10 cellular contexts compared by ENCODE assay signal in genomic region chr1:1629430-1630190, GRCh38. TPM values are rescaled to one million over a fixed set of nuclear protein-coding genes. Genes with fewer than 3 reads are reported as not detected.
DNase-seq lines count a peak whose midpoint lies in the region; ATAC-seq and TF ChIP-seq lines count a peak whose summit lies in the region.
"Had no signal": no experiment of that assay in that cellular context is flagged by ENCODE, and none has a peak within 500 bp of the region (broad histone marks: within the 10 kb centered on the region; RNA-seq: fewer than 3 reads in every experiment).

No MANE protein-coding gene starts in this region.

- peak; percentile 42 for DNase-seq in SK-N-SH
- peak in 3 of 4 experiments; percentile 49 to 78 (median 74) for DNase-seq in activated naive CD4-positive, alpha-beta T cell (lab: John Stamatoyannopoulos, UW)
- DNase-seq in neuronal stem cell (ENCODE audit: low spot score), result no peak
- peak; percentile 72 to 76 for DNase-seq in aorta
- DNase-seq in hypothalamus (lab: John Stamatoyannopoulos, UW), result no peak

- POLR2A ChIA-PET in SK-N-SH (lab: Yijun Ruan, JAX), result no interaction called here

- no peak overlapping the region for H2BK12ac ChIP-seq in neuronal stem cell (ENCODE audit: low read length)

- H3F3A ChIP-seq in SK-N-SH (replicated peaks; ENCODE audit: insufficient read depth), result no peaks in the 10 kb centered on the region

- H3K4me3 ChIP-seq in SK-N-SH (ENCODE audit: low read depth in 2 of 2, low read length in 1 of 2) (no peak overlapping the region), neuronal stem cell (ENCODE audit: low read length in 2 of 2) (no peak overlapping the region), aorta (ENCODE audit: low read length in 2 of 2) (no peak overlapping the region)
- H3K4me3 ChIP-seq: A549 had no signal

- no peak overlapping the region for H4K91ac ChIP-seq in neuronal stem cell (ENCODE audit: low read depth, low read length, poor library complexity)

- CTCF ChIA-PET in SK-N-SH (lab: Yijun Ruan, JAX), result interaction anchor here (1.7 kb wide), 1 partner anchor 10 kb away, joined by 4 read pairs; no protein-coding TSS in a partner anchor

- no peak overlapping the region for H2BK120ac ChIP-seq in neuronal stem cell (ENCODE audit: low read depth, low read length)

- no peaks in the 10 kb centered on the region for H3K79me2 ChIP-seq in SK-N-SH (ENCODE audit: insufficient read depth)

- peak overlapping the region; percentile 17 for H4K8ac ChIP-seq in neuronal stem cell (ENCODE audit: low read depth, low read length)

- H4K20me1 ChIP-seq in SK-N-SH (ENCODE audit: insufficient read depth), result no peaks in the 10 kb centered on the region

- no peaks in the 10 kb centered on the region for H3K9me2 ChIP-seq in SK-N-SH

- peak overlapping the region; percentile 70 for H2AK5ac ChIP-seq in neuronal stem cell (ENCODE audit: low read depth, low read length)

- H3K36me3 ChIP-seq in SK-N-SH (replicated peaks in 1 of 2; ENCODE audit: control insufficient read depth in 1 of 2, insufficient read depth in 2 of 2, low read length in 1 of 2) (peaks cover 0 to 3% of the 10 kb centered on the region in 2 experiments), neuronal stem cell (replicated peaks in 1 of 2; ENCODE audit: control insufficient read depth in 2 of 2, insufficient read depth in 2 of 2, low read length in 2 of 2) (peaks cover 0 to 4% of the 10 kb centered on the region in 2 donors), aorta (ENCODE audit: control insufficient read depth in 1 of 2, insufficient read depth in 2 of 2, low read length in 1 of 2) (no peaks in the 10 kb centered on the region)
- H3K36me3 ChIP-seq: ovary had no signal

- no peak overlapping the region for H3K4ac ChIP-seq in neuronal stem cell (ENCODE audit: low read length)

- H3K23ac ChIP-seq in neuronal stem cell (ENCODE audit: low read depth, low read length, poor library complexity), result peak overlapping the region; percentile 85

- TF ChIP-seq RAD21 in SK-N-SH (IDR thresholded peaks at IDR 0.05; ENCODE audit: low read length), result no peak

- no peak overlapping the region for H3K4me2 ChIP-seq in SK-N-SH
- peak overlapping the region; percentile 14 for H3K4me2 ChIP-seq in neuronal stem cell (ENCODE audit: insufficient read depth, low read length, poor library complexity, severe bottlenecking)
- H3K4me2 ChIP-seq: A549 had no signal

- no peak overlapping the region for H2AFZ ChIP-seq in SK-N-SH (ENCODE audit: low read depth)
- no peak overlapping the region for H2AFZ ChIP-seq in neuronal stem cell (ENCODE audit: low read length)

- 97% methylated on average over 31 of the region's 48 CpGs for WGBS in SK-N-SH (ENCODE audit: low lambda C conversion rate)
- no CpG with 5 or more reads among the region's 48 CpGs for WGBS in neuronal stem cell (ENCODE audit: extremely low coverage in 2 of 2, insufficient read length in 2 of 2, insufficient replicate concordance in 1 of 2), 2 donors
- WGBS in aorta, 2 donors, result 76 to 81% methylated on average over 36 to 48 of the region's 48 CpGs

- intact Hi-C loops in aorta (cut with DNase I), result no loop called here

- H3K27ac ChIP-seq in SK-N-SH (ENCODE audit: low read depth in 2 of 2, low read length in 1 of 2), result no peak overlapping the region
- no peak overlapping the region for H3K27ac ChIP-seq in neuronal stem cell (replicated peaks; ENCODE audit: low read length)
- no peak overlapping the region for H3K27ac ChIP-seq in aorta (ENCODE audit: low read depth in 1 of 2, low read length in 2 of 2)
- H3K27ac ChIP-seq: A549 had no signal

- H3K14ac ChIP-seq in neuronal stem cell (ENCODE audit: low read length), result no peak overlapping the region

- no peak for ATAC-seq in SK-N-SH treated with all-trans-retinoic acid at 6 μM for 48 hours
- ATAC-seq in aorta (ENCODE audit: low FRiP score), result no peak
- ATAC-seq in HG02973 (IDR thresholded peaks at IDR 0.05; ENCODE audit: unreplicated experiment), result no peak
- no peak for ATAC-seq in GM18873 (IDR thresholded peaks at IDR 0.05; ENCODE audit: low FRiP score, unreplicated experiment)

- H3K9ac ChIP-seq in SK-N-SH (no peak overlapping the region), neuronal stem cell (ENCODE audit: low read depth, low read length, poor library complexity) (peak overlapping the region; percentile 44)

- TF ChIP-seq CTCF in SK-N-SH (IDR thresholded peaks at IDR 0.05), result no peak

- H3K18ac ChIP-seq in neuronal stem cell (ENCODE audit: low read length), result peak overlapping the region; percentile 83

- H3K27me3 ChIP-seq in SK-N-SH (ENCODE audit: insufficient read depth) (no peaks in the 10 kb centered on the region), neuronal stem cell (ENCODE audit: control insufficient read depth in 3 of 3, insufficient read depth in 3 of 3, low read depth in 1 of 3, low read length in 3 of 3) (peaks cover 0 to 39% (median 18%) of the 10 kb centered on the region in 3 experiments), aorta (ENCODE audit: control insufficient read depth in 1 of 2, insufficient read depth in 2 of 2, low read length in 1 of 2) (no peaks in the 10 kb centered on the region)
- H3K27me3 ChIP-seq: ovary had no signal

- H3K9me3 ChIP-seq in SK-N-SH, result no peaks in the 10 kb centered on the region
- no peaks in the 10 kb centered on the region for H3K9me3 ChIP-seq in neuronal stem cell (replicated peaks in 1 of 2; ENCODE audit: control insufficient read depth in 2 of 2, insufficient read depth in 1 of 2, low read depth in 1 of 2, low read length in 2 of 2)
- H3K9me3 ChIP-seq in aorta (ENCODE audit: control insufficient read depth, low read length), result no peaks in the 10 kb centered on the region
- H3K9me3 ChIP-seq: A549, ovary had no signal

- H3K4me1 ChIP-seq in SK-N-SH (ENCODE audit: control insufficient read depth in 1 of 2, insufficient read depth in 2 of 2, low read depth in 1 of 2, low read length in 1 of 2) (no peaks in the 10 kb centered on the region; a peak in 1 of 4 replicates), neuronal stem cell (ENCODE audit: control insufficient read depth in 2 of 2, insufficient read depth in 1 of 2, low read depth in 1 of 2, low read length in 2 of 2) (no peaks in the 10 kb centered on the region), aorta (ENCODE audit: control insufficient read depth in 1 of 2, insufficient read depth in 2 of 2, low read length in 2 of 2) (no peaks in the 10 kb centered on the region)
- H3K4me1 ChIP-seq: A549 had no signal

- H2BK15ac ChIP-seq in neuronal stem cell (ENCODE audit: low read length), result peak overlapping the region; percentile 75

- no peak for TF ChIP-seq EP300 in SK-N-SH (IDR thresholded peaks at IDR 0.05; ENCODE audit: borderline replicate concordance in 1 of 2, low read depth in 1 of 2, low read length in 1 of 2)

- H3K79me1 ChIP-seq in neuronal stem cell (ENCODE audit: low read depth, low read length), result peaks cover 3% of the 10 kb centered on the region

- no peak overlapping the region for H2BK5ac ChIP-seq in neuronal stem cell (ENCODE audit: low read length)

TF ChIP-seq in SK-N-SH, 30 proteins besides CTCF, POLR2A, EP300 and RAD21 (continues in another document):
- no peak for TF ChIP-seq NFIC (IDR thresholded peaks at IDR 0.05; ENCODE audit: borderline replicate concordance)
- no peak for TF ChIP-seq ELF1 (IDR thresholded peaks at IDR 0.05)

TF ChIP-seq in SK-N-SH treated with all-trans-retinoic acid at 6 μM for 48 hours, 23 proteins besides CTCF, POLR2A, EP300 and RAD21 (continues in another document):
- TF ChIP-seq CSDC2 (CRISPR knock-in tag; IDR thresholded peaks at IDR 0.05) (no peak), ZC3H10 (CRISPR knock-in tag; IDR thresholded peaks at IDR 0.05) (no peak), PPARA (CRISPR knock-in tag; IDR thresholded peaks at IDR 0.05; ENCODE audit: borderline replicate concordance) (no peak), TOX (CRISPR knock-in tag; IDR thresholded peaks at IDR 0.05; ENCODE audit: borderline replicate concordance) (no peak), ZNF70 (CRISPR knock-in tag; IDR thresholded peaks at IDR 0.05) (no peak), ESRRG (CRISPR knock-in tag; IDR thresholded peaks at IDR 0.05) (no peak), ZNF565 (CRISPR knock-in tag; conservative IDR thresholded peaks at IDR 0.05; ENCODE audit: low read depth) (no peak)

RNA-seq across cellular contexts. Expression of gene MMP23B, which starts 2.4 kb away (rescaled TPM):
- polyA plus RNA-seq in SK-N-SH (2012; rRNA removed) (0.96 and 1.2 TPM in 2 replicates), aorta (100 to 1,000 TPM in 1 of 2 donors, 10 to 100 TPM in 1; 41.2 to 120 TPM)
- 0.10 and 0.15 TPM in 2 replicates for polyA plus RNA-seq in SK-N-SH (2012; cell fraction: cytosol; rRNA removed)
- 9.6 and 17.1 TPM in 2 replicates for polyA plus RNA-seq in SK-N-SH (2012; cell fraction: nucleus; rRNA removed)
- polyA plus RNA-seq in neuronal stem cell (2013, experiment 1 of 2), result 11.0 TPM
- 10.6 TPM for polyA plus RNA-seq in neuronal stem cell (2013, experiment 2 of 2)
- 10 to 100 TPM; 15.5 to 74.5 TPM for total RNA-seq in aorta

RNA-seq across cellular contexts. Expression of gene MIB2, which starts 14.3 kb away (rescaled TPM):
- 40.4 and 45.4 TPM in 2 replicates for polyA plus RNA-seq in SK-N-SH (2012; rRNA removed)
- polyA plus RNA-seq in SK-N-SH (2012; cell fraction: cytosol; rRNA removed), result 9.2 and 14.6 TPM in 2 replicates
- 262 and 389 TPM in 2 replicates for polyA plus RNA-seq in SK-N-SH (2012; cell fraction: nucleus; rRNA removed)
- 60.6 TPM for polyA plus RNA-seq in neuronal stem cell (2013, experiment 1 of 2)
- 58.5 TPM for polyA plus RNA-seq in neuronal stem cell (2013, experiment 2 of 2)
- 10 to 100 TPM; 45.0 to 77.7 TPM for total RNA-seq in aorta
- polyA plus RNA-seq in aorta, result 100 to 1,000 TPM in 1 of 2 donors, 10 to 100 TPM in 1; 20.4 to 220 TPM

RNA-seq across cellular contexts. Expression of gene CDK11B, which starts 29.2 kb away (rescaled TPM):
- polyA plus RNA-seq in SK-N-SH (2012; rRNA removed), result 11.3 and 15.0 TPM in 2 replicates
- 13.7 and 15.0 TPM in 2 replicates for polyA plus RNA-seq in SK-N-SH (2012; cell fraction: cytosol; rRNA removed)
- polyA plus RNA-seq in SK-N-SH (2012; cell fraction: nucleus; rRNA removed), result 31.3 and 32.9 TPM in 2 replicates
- polyA plus RNA-seq in neuronal stem cell (2013, experiment 1 of 2), result 40.1 TPM
- 41.3 TPM for polyA plus RNA-seq in neuronal stem cell (2013, experiment 2 of 2)
- total RNA-seq in aorta, result 10 to 100 TPM; 25.2 to 27.0 TPM
- polyA plus RNA-seq in aorta, result 10 to 100 TPM; 42.3 to 44.7 TPM

RNA-seq across cellular contexts. Expression of gene FNDC10, which starts 29.7 kb away (rescaled TPM):
- 4.8 and 6.7 TPM in 2 replicates for polyA plus RNA-seq in SK-N-SH (2012; rRNA removed)
- 2.4 and 5.1 TPM in 2 replicates for polyA plus RNA-seq in SK-N-SH (2012; cell fraction: cytosol; rRNA removed)
- polyA plus RNA-seq in SK-N-SH (2012; cell fraction: nucleus; rRNA removed), result 2.7 and 3.8 TPM in 2 replicates
- polyA plus RNA-seq in neuronal stem cell (2013, experiment 1 of 2), result 12.4 TPM
- polyA plus RNA-seq in neuronal stem cell (2013, experiment 2 of 2), result 11.8 TPM
- 1 to 10 TPM; 1.2 to 3.0 TPM for total RNA-seq in aorta
- under 1 TPM; 0.38 to 0.50 TPM for polyA plus RNA-seq in aorta

RNA-seq across cellular contexts. Expression of gene SSU72, which starts 54.9 kb away (rescaled TPM):
- polyA plus RNA-seq in SK-N-SH (2012; rRNA removed) (73.6 and 104 TPM in 2 replicates), aorta (10 to 100 TPM; 65.0 to 92.8 TPM)
- 90.3 and 97.8 TPM in 2 replicates for polyA plus RNA-seq in SK-N-SH (2012; cell fraction: cytosol; rRNA removed)
- 72.0 and 84.8 TPM in 2 replicates for polyA plus RNA-seq in SK-N-SH (2012; cell fraction: nucleus; rRNA removed)
- polyA plus RNA-seq in neuronal stem cell (2013, experiment 1 of 2), result 147 TPM
- 144 TPM for polyA plus RNA-seq in neuronal stem cell (2013, experiment 2 of 2)
- 10 to 100 TPM; 67.7 to 71.5 TPM for total RNA-seq in aorta

Comparison
In these comparisons a context has a peak if more than half of its experiments do, and no peak if none do; other contexts are left out.
1. DNase-seq: peak in SK-N-SH (single experiment), activated naive CD4-positive, alpha-beta T cell (3 of 4) and aorta (2 of 2); none in neuronal stem cell (single experiment) and hypothalamus (0 of 51).